ENCODE assay signal across 38 cellular contexts in the genomic region with DNA sequence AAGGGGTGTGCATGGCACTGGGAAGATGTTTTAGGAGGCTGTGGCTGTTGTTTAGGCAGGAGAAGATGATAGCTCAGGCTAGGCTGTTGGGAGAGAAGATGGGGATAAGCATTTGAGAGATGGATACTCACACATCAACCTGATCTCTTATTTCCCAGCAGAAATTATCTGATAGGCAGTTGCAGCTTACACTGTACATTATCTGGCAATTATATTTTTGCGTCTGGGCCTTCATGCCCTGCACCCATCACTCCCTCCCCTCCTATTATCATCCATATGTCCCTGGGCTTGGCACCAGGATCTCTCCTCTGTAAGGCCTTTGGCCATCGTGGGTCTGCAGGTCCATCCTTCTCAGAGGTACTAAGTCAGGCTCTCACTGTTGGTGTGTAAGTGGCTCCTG.
"Had no signal": no experiment of that assay in that cellular context is flagged by ENCODE, and none has a peak within 500 bp of the region (broad histone marks: within the 10 kb centered on the region; RNA-seq: fewer than 3 reads in every experiment).

No MANE protein-coding gene starts in this region.

- H3K9me3 ChIP-seq: adrenal gland, ascending aorta, body of pancreas, breast epithelium had no signal

- H3K27ac ChIP-seq: adrenal gland, ascending aorta, body of pancreas, brain microvascular endothelial cell, breast epithelium, cardiac muscle cell had no signal

- H3K36me3 ChIP-seq: adrenal gland, ascending aorta, brain microvascular endothelial cell, breast epithelium, cardiac muscle cell had no signal

- DNase-seq: activated effector memory CD4-positive, alpha-beta T cell treated with anti-CD3 and anti-CD28 coated beads, Interleukin-2, amount 50 U/mL, for 16 hours; activated effector memory CD4-positive, alpha-beta T cell treated with Interleukin-2 at 50 U/mL for 16 hours; activated gamma-delta T cell; activated gamma-delta T cell treated with Interleukin-2 at 50 U/mL for 16 hours; activated naive CD4-positive, alpha-beta T cell; activated naive CD4-positive, alpha-beta T cell treated with anti-CD3 and anti-CD28 coated beads for 36 hours; activated naive CD4-positive, alpha-beta T cell treated with anti-CD3 and anti-CD28 coated beads, Interleukin-2, amount 10 ng/mL, durations not matched to agents 7 days and 5 days; activated naive CD4-positive, alpha-beta T cell treated with anti-CD3 and anti-CD28 coated beads, Interleukin-2, amount 50 U/mL, for 16 hours; activated naive CD4-positive, alpha-beta T cell treated with Interleukin-2 at 50 U/mL for 16 hours; activated naive CD8-positive, alpha-beta T cell treated with anti-CD3 and anti-CD28 coated beads for 36 hours; activated naive CD8-positive, alpha-beta T cell treated with anti-CD3 and anti-CD28 coated beads, Interleukin-2, amount 10 ng/mL, durations not matched to agents 7 days and 5 days; activated naive CD8-positive, alpha-beta T cell treated with anti-CD3 and anti-CD28 coated beads, Interleukin-2, amount 50 U/mL, for 24 hours; activated T-cell treated with anti-CD3 and anti-CD28 coated beads, Interleukin-2, amount 50 U/mL, for 24 hours; activated T-cell treated with anti-CD3 and anti-CD28 coated beads, Interleukin-2, amount 50 U/mL, for 4 hours; activated T-cell treated with anti-CD3 and anti-CD28 coated beads, Interleukin-2, amount 50 U/mL, for 48 hours; activated T-cell treated with anti-CD3 and anti-CD28 coated beads, Interleukin-2, amount 50 U/mL, for 72 hours; adrenal gland; amniotic stem cell; anterior cingulate cortex; aorta; body of pancreas; brain microvascular endothelial cell; caudate nucleus; central memory CD4-positive, alpha-beta T cell; cerebellar nuclear complex had no signal

- H3K27me3 Mint-ChIP-seq: activated naive CD4-positive, alpha-beta T cell treated with anti-CD3 and anti-CD28 coated beads, Interleukin-2, amount 10 ng/mL, durations not matched to agents 7 days and 5 days; activated naive CD4-positive, alpha-beta T cell treated with anti-CD3 and anti-CD28 coated beads, Interleukin-2, amount 50 U/mL, for 24 hours; activated naive CD8-positive, alpha-beta T cell treated with anti-CD3 and anti-CD28 coated beads, Interleukin-2, amount 10 ng/mL, durations not matched to agents 7 days and 5 days; activated T-cell treated with anti-CD3 and anti-CD28 coated beads, Interleukin-2, amount 50 U/mL, for 24 hours had no signal

- H3K4me1 Mint-ChIP-seq: activated naive CD4-positive, alpha-beta T cell treated with anti-CD3 and anti-CD28 coated beads, Interleukin-2, amount 10 ng/mL, durations not matched to agents 7 days and 5 days; activated naive CD4-positive, alpha-beta T cell treated with anti-CD3 and anti-CD28 coated beads, Interleukin-2, amount 50 U/mL, for 24 hours; activated naive CD8-positive, alpha-beta T cell treated with anti-CD3 and anti-CD28 coated beads for 36 hours; activated naive CD8-positive, alpha-beta T cell treated with anti-CD3 and anti-CD28 coated beads, Interleukin-2, amount 10 ng/mL, durations not matched to agents 7 days and 5 days; activated naive CD8-positive, alpha-beta T cell treated with anti-CD3 and anti-CD28 coated beads, Interleukin-2, amount 50 U/mL, for 24 hours; activated T-helper 17 cell treated with anti-CD3 and anti-CD28 coated beads, Interleukin-2, amount 50 U/mL, for 72 hours; central memory CD8-positive, alpha-beta T cell had no signal

- H3K4me3 Mint-ChIP-seq: activated naive CD4-positive, alpha-beta T cell treated with anti-CD3 and anti-CD28 coated beads for 36 hours; activated naive CD4-positive, alpha-beta T cell treated with anti-CD3 and anti-CD28 coated beads, Interleukin-2, amount 10 ng/mL, durations not matched to agents 7 days and 5 days; activated naive CD4-positive, alpha-beta T cell treated with anti-CD3 and anti-CD28 coated beads, Interleukin-2, amount 50 U/mL, for 24 hours; activated naive CD8-positive, alpha-beta T cell; activated naive CD8-positive, alpha-beta T cell treated with anti-CD3 and anti-CD28 coated beads for 36 hours; activated naive CD8-positive, alpha-beta T cell treated with anti-CD3 and anti-CD28 coated beads, Interleukin-2, amount 10 ng/mL, durations not matched to agents 7 days and 5 days; activated naive CD8-positive, alpha-beta T cell treated with anti-CD3 and anti-CD28 coated beads, Interleukin-2, amount 50 U/mL, for 24 hours; activated T-cell treated with anti-CD3 and anti-CD28 coated beads, Interleukin-2, amount 50 U/mL, for 24 hours; activated T-cell treated with anti-CD3 and anti-CD28 coated beads, Interleukin-2, amount 50 U/mL, for 4 hours; activated T-cell treated with anti-CD3 and anti-CD28 coated beads, Interleukin-2, amount 50 U/mL, for 72 hours; activated T-helper 1 cell treated with anti-CD3 and anti-CD28 coated beads, Interleukin-12 subunit alpha, Interleukin-12 subunit beta, Interleukin-2, Interleukin-4 antibody, amounts not matched to agents 30 ng/mL and 10 ng/mL and 1 ng/mL, durations not matched to agents 14 hours and 24 hours and 36 hours; activated T-helper 17 cell treated with anti-CD3 and anti-CD28 coated beads, Interleukin-2, amount 50 U/mL, for 72 hours; brain; central memory CD8-positive, alpha-beta T cell had no signal

- H3K27ac Mint-ChIP-seq: activated naive CD4-positive, alpha-beta T cell treated with anti-CD3 and anti-CD28 coated beads for 36 hours; activated naive CD4-positive, alpha-beta T cell treated with anti-CD3 and anti-CD28 coated beads, Interleukin-2, amount 10 ng/mL, durations not matched to agents 7 days and 5 days; activated naive CD4-positive, alpha-beta T cell treated with anti-CD3 and anti-CD28 coated beads, Interleukin-2, amount 50 U/mL, for 24 hours; activated naive CD4-positive, alpha-beta T cell treated with anti-CD3 and anti-CD28 coated beads, Interleukin-2, amount 50 U/mL, for 72 hours; activated naive CD8-positive, alpha-beta T cell; activated naive CD8-positive, alpha-beta T cell treated with anti-CD3 and anti-CD28 coated beads for 36 hours; activated naive CD8-positive, alpha-beta T cell treated with anti-CD3 and anti-CD28 coated beads, Interleukin-2, amount 10 ng/mL, durations not matched to agents 7 days and 5 days; activated naive CD8-positive, alpha-beta T cell treated with anti-CD3 and anti-CD28 coated beads, Interleukin-2, amount 50 U/mL, for 24 hours; activated T-cell treated with anti-CD3 and anti-CD28 coated beads, Interleukin-2, amount 50 U/mL, for 24 hours; activated T-cell treated with anti-CD3 and anti-CD28 coated beads, Interleukin-2, amount 50 U/mL, for 72 hours; activated T-helper 1 cell treated with anti-CD3 and anti-CD28 coated beads, Interleukin-12 subunit alpha, Interleukin-12 subunit beta, Interleukin-2, Interleukin-4 antibody, amounts not matched to agents 30 ng/mL and 10 ng/mL and 1 ng/mL, durations not matched to agents 14 hours and 24 hours and 36 hours; activated T-helper 17 cell treated with anti-CD3 and anti-CD28 coated beads, Interleukin-2, amount 50 U/mL, for 72 hours; activated T-helper 2 cell treated with anti-CD3 and anti-CD28 coated beads, Interferon-gamma antibody, Interleukin-2, Interleukin-4, amounts not matched to agents 10 μg/mL and 5 μg/mL and 100 μg/mL, durations not matched to agents 14 hours and 24 hours and 36 hours; brain had no signal

- H3K27me3 ChIP-seq: adrenal gland, ascending aorta, brain microvascular endothelial cell had no signal

- FAIRE-seq: astrocyte, bronchial epithelial cell had no signal

- H3K4me1 ChIP-seq: adrenal gland, ascending aorta, body of pancreas, breast epithelium had no signal

- H3K4me3 ChIP-seq: adrenal gland, ascending aorta, body of pancreas, breast epithelium, cardiac muscle cell had no signal

- H3K36me3 Mint-ChIP-seq: activated naive CD4-positive, alpha-beta T cell treated with anti-CD3 and anti-CD28 coated beads, Interleukin-2, amount 10 ng/mL, durations not matched to agents 7 days and 5 days; activated naive CD4-positive, alpha-beta T cell treated with anti-CD3 and anti-CD28 coated beads, Interleukin-2, amount 50 U/mL, for 24 hours; activated naive CD4-positive, alpha-beta T cell treated with anti-CD3 and anti-CD28 coated beads, Interleukin-2, amount 50 U/mL, for 72 hours; activated naive CD8-positive, alpha-beta T cell; activated naive CD8-positive, alpha-beta T cell treated with anti-CD3 and anti-CD28 coated beads for 36 hours; activated naive CD8-positive, alpha-beta T cell treated with anti-CD3 and anti-CD28 coated beads, Interleukin-2, amount 10 ng/mL, durations not matched to agents 7 days and 5 days; brain had no signal

- H3K9me3 Mint-ChIP-seq: activated naive CD4-positive, alpha-beta T cell treated with anti-CD3 and anti-CD28 coated beads for 36 hours; activated naive CD4-positive, alpha-beta T cell treated with anti-CD3 and anti-CD28 coated beads, Interleukin-2, amount 50 U/mL, for 24 hours; activated naive CD8-positive, alpha-beta T cell treated with anti-CD3 and anti-CD28 coated beads for 36 hours; activated naive CD8-positive, alpha-beta T cell treated with anti-CD3 and anti-CD28 coated beads, Interleukin-2, amount 10 ng/mL, durations not matched to agents 7 days and 5 days; activated T-cell treated with anti-CD3 and anti-CD28 coated beads, Interleukin-2, amount 50 U/mL, for 4 hours; activated T-helper 17 cell treated with anti-CD3 and anti-CD28 coated beads, Interleukin-2, amount 50 U/mL, for 72 hours; brain had no signal

- ATAC-seq: activated naive CD4-positive, alpha-beta T cell treated with anti-CD3 and anti-CD28 coated beads, Interleukin-2, amount 50 U/mL, for 72 hours; activated naive CD8-positive, alpha-beta T cell treated with anti-CD3 and anti-CD28 coated beads, Interleukin-2, amount 50 U/mL, for 24 hours; activated T-cell treated with anti-CD3 and anti-CD28 coated beads, Interleukin-2, amount 50 U/mL, for 4 hours; activated T-cell treated with anti-CD3 and anti-CD28 coated beads, Interleukin-2, amount 50 U/mL, for 72 hours; activated T-helper 17 cell treated with anti-CD3 and anti-CD28 coated beads, Interleukin-2, amount 50 U/mL, for 72 hours; body of pancreas had no signal
